Comparison of ENCODE assay signal across 3 cellular contexts in genomic region chr17:28779601-28780000, GRCh38. TPM values are rescaled to one million over a fixed set of nuclear protein-coding genes. Genes with fewer than 3 reads are reported as not detected.
"Had no signal": no experiment of that assay in that cellular context is flagged by ENCODE, and none has a peak within 500 bp of the region (broad histone marks: within the 10 kb centered on the region; RNA-seq: fewer than 3 reads in every experiment).

No MANE protein-coding gene starts in this region.

RNA-seq across cellular contexts. Expression of gene TLCD1, which starts 53.6 kb away (rescaled TPM):
- total RNA-seq: mononuclear cell had no signal
- polyA plus RNA-seq: immature natural killer cell; naive thymus-derived CD4-positive, alpha-beta T cell had no signal
